Comparison of ENCODE assay signal across 17 cellular contexts in the genomic region with DNA sequence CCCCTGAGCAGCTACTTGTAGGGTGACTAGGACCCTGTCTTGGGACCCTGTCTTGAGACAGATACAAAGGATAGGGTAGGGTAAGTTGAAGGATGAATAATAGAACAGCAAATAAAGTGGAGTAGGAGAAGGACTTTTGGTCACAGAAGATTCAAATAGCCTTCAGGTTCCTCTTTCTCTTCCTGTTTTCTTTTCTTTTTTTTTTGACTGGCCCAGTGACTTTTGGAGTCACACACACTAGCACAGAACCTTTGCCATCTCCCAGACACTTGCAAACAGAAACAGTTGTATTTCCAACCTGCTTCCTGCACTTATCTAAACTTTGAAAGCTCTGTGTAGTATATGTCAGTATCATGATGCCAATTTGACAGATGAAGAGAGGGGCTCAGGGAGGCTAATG.
DNase-seq lines count a peak whose midpoint lies in the region; ATAC-seq and TF ChIP-seq lines count a peak whose summit lies in the region.
"Had no signal": no experiment of that assay in that cellular context is flagged by ENCODE, and none has a peak within 500 bp of the region (broad histone marks: within the 10 kb centered on the region; RNA-seq: fewer than 3 reads in every experiment).

No MANE protein-coding gene starts in this region.

- peak; percentile 34 for ATAC-seq in GM18909 (IDR thresholded peaks at IDR 0.05; ENCODE audit: poor library complexity, unreplicated experiment)
- ATAC-seq in HG03354 (IDR thresholded peaks at IDR 0.05; ENCODE audit: poor library complexity, severe bottlenecking, unreplicated experiment) = peak; percentile 41
- peak in 1 of 2 donors; percentile 37 for ATAC-seq in naive B cell (ENCODE audit: low read depth in 2 of 2)
- no peak for ATAC-seq in SK-N-SH treated with all-trans-retinoic acid at 6 μM for 48 hours
- ATAC-seq: activated CD8-positive, alpha-beta memory T cell treated with anti-CD3 and anti-CD28 coated beads, Interleukin-2, amount 10 ng/mL, durations not matched to agents 7 days and 5 days had no signal

- peak overlapping the region; percentile 22 for H3K9ac ChIP-seq in SU-DHL-6 (ENCODE audit: low read length)

- H3K27me3 Mint-ChIP-seq in naive B cell = peaks cover 0 to 5% (median 4%) of the 10 kb centered on the region in 3 donors
- H3K27me3 Mint-ChIP-seq: activated CD8-positive, alpha-beta memory T cell treated with anti-CD3 and anti-CD28 coated beads, Interleukin-2, amount 10 ng/mL, durations not matched to agents 7 days and 5 days had no signal

- no peaks in the 10 kb centered on the region for H3K79me2 ChIP-seq in SU-DHL-6 (ENCODE audit: insufficient read depth, low read length)

- H3K9me2 ChIP-seq in SU-DHL-6 (replicated peaks; ENCODE audit: insufficient read depth, low read length) = no peaks in the 10 kb centered on the region

- peaks cover 7 to 12% (median 9%) of the 10 kb centered on the region in 3 donors for H3K4me1 Mint-ChIP-seq in naive B cell
- H3K4me1 Mint-ChIP-seq: activated CD8-positive, alpha-beta memory T cell treated with anti-CD3 and anti-CD28 coated beads, Interleukin-2, amount 10 ng/mL, durations not matched to agents 7 days and 5 days had no signal

- intact Hi-C loops in vagina (cut with DNase I) = no loop called here

- H3K4me3 Mint-ChIP-seq in naive B cell = peak overlapping the region in 1 of 8 donors; percentile 56
- H3K4me3 Mint-ChIP-seq: activated CD8-positive, alpha-beta memory T cell treated with anti-CD3 and anti-CD28 coated beads, Interleukin-2, amount 10 ng/mL, durations not matched to agents 7 days and 5 days; endodermal cell; T-helper 1 cell treated with Interleukin-12 subunit alpha and Interleukin-12 subunit beta and Interleukin-4 antibody, amounts not matched to agents 30 μg/mL and 1 μg/mL, for 36 hours had no signal

- peaks cover 14% of the 10 kb centered on the region for H3K4me1 ChIP-seq in vagina
- H3K4me1 ChIP-seq: BE2C had no signal

- no peaks in the 10 kb centered on the region for H3K36me3 ChIP-seq in SU-DHL-6 (ENCODE audit: low read length)
- H3K36me3 ChIP-seq in vagina = no peaks in the 10 kb centered on the region
- H3K36me3 ChIP-seq: BE2C, ovary, thoracic aorta had no signal

- no peaks in the 10 kb centered on the region for H3K9me3 ChIP-seq in SU-DHL-6 (ENCODE audit: insufficient read depth, low read length)
- no peaks in the 10 kb centered on the region for H3K9me3 ChIP-seq in vagina
- H3K9me3 ChIP-seq: BE2C, ovary, thoracic aorta had no signal

- H3K27me3 ChIP-seq in SU-DHL-6 (ENCODE audit: low read length) (no peaks in the 10 kb centered on the region), vagina (no peaks in the 10 kb centered on the region)
- H3K27me3 ChIP-seq: BE2C, ovary had no signal

- TF ChIP-seq POLR2A in vagina (IDR thresholded peaks at IDR 0.05) = no peak

- H3K27ac Mint-ChIP-seq in naive B cell = peak overlapping the region in 4 of 6 donors; percentile 2 to 74 (median 50)
- H3K27ac Mint-ChIP-seq: activated CD8-positive, alpha-beta memory T cell treated with anti-CD3 and anti-CD28 coated beads, Interleukin-2, amount 10 ng/mL, durations not matched to agents 7 days and 5 days; endodermal cell; T-helper 1 cell treated with Interleukin-12 subunit alpha and Interleukin-12 subunit beta and Interleukin-4 antibody, amounts not matched to agents 30 μg/mL and 1 μg/mL, for 36 hours had no signal

- DNase-seq in naive B cell (no peak), vagina (ENCODE audit: extremely low spot score in 2 of 2) (no peak)
- no peak for DNase-seq in activated effector memory CD4-positive, alpha-beta T cell treated with Interleukin-2 at 50 U/mL for 16 hours
- DNase-seq: activated CD8-positive, alpha-beta memory T cell treated with anti-CD3 and anti-CD28 coated beads, Interleukin-2, amount 10 ng/mL, durations not matched to agents 7 days and 5 days; BE2C; cerebellar nuclear complex; endodermal cell; left cardiac atrium; NCI-H187 treated with DMSO at 0.1 percent for 48 hours; NCI-H510A; ovary had no signal

- no peaks in the 10 kb centered on the region for H3F3A ChIP-seq in SU-DHL-6 (ENCODE audit: insufficient read depth)

- no peak overlapping the region for H3K4me3 ChIP-seq in SU-DHL-6 (ENCODE audit: insufficient read depth, low read length, poor library complexity, severe bottlenecking)
- no peak overlapping the region for H3K4me3 ChIP-seq in vagina
- H3K4me3 ChIP-seq: ovary, thoracic aorta had no signal

- H3K9me3 Mint-ChIP-seq in naive B cell = no peaks in the 10 kb centered on the region
- H3K9me3 Mint-ChIP-seq: endodermal cell; T-helper 1 cell treated with Interleukin-12 subunit alpha and Interleukin-12 subunit beta and Interleukin-4 antibody, amounts not matched to agents 30 μg/mL and 1 μg/mL, for 36 hours had no signal

- H3K27ac ChIP-seq in SU-DHL-6 (ENCODE audit: low read depth, low read length) = peak overlapping the region; percentile 36; the same call in 1 of the 2 replicates
- no peak overlapping the region for H3K27ac ChIP-seq in vagina
- H3K27ac ChIP-seq: ovary, thoracic aorta had no signal

- H3K4me2 ChIP-seq in SU-DHL-6 (ENCODE audit: low read depth, low read length, poor library complexity, severe bottlenecking) = peak overlapping the region; percentile 38

- no peaks in the 10 kb centered on the region for H3K36me3 Mint-ChIP-seq in naive B cell
- H3K36me3 Mint-ChIP-seq: activated CD8-positive, alpha-beta memory T cell treated with anti-CD3 and anti-CD28 coated beads, Interleukin-2, amount 10 ng/mL, durations not matched to agents 7 days and 5 days had no signal

- TF ChIP-seq CTCF in SU-DHL-6 (IDR thresholded peaks at IDR 0.05; ENCODE audit: insufficient read depth, low read length, poor library complexity, severe bottlenecking) = no peak
- no peak for TF ChIP-seq CTCF in vagina (IDR thresholded peaks at IDR 0.05)

- peak overlapping the region; percentile 67 for H2AFZ ChIP-seq in SU-DHL-6 (ENCODE audit: low read depth, low read length, severe bottlenecking)

- H4K20me1 ChIP-seq in SU-DHL-6 (ENCODE audit: low read depth, low read length) = no peaks in the 10 kb centered on the region

TF ChIP-seq in SK-N-SH treated with all-trans-retinoic acid at 6 μM for 48 hours, 23 proteins besides CTCF, POLR2A, EP300 and RAD21:
- no peak for TF ChIP-seq TOX (CRISPR knock-in tag; IDR thresholded peaks at IDR 0.05; ENCODE audit: borderline replicate concordance)
- TF ChIP-seq ARNTL (CRISPR knock-in tag; IDR thresholded peaks at IDR 0.05; ENCODE audit: borderline replicate concordance, low read depth) = no peak
- TF ChIP-seq ZC3H10 (CRISPR knock-in tag; IDR thresholded peaks at IDR 0.05) = no peak
